Comparison of ENCODE assay signal across 8 cellular contexts in genomic region chr7:135620980-135621850, GRCh38.
DNase-seq lines count a peak whose midpoint lies in the region; ATAC-seq and TF ChIP-seq lines count a peak whose summit lies in the region.

No MANE protein-coding gene starts in this region.

- TF ChIP-seq CTCF in HFF-Myc (IDR thresholded peaks at IDR 0.05; ENCODE audit: low read depth, low read length, missing control alignments), result peak; percentile 78

- ATAC-seq in GM19463 (IDR thresholded peaks at IDR 0.05; ENCODE audit: unreplicated experiment) (no peak), GM21367 (IDR thresholded peaks at IDR 0.05; ENCODE audit: unreplicated experiment) (no peak)

- peak; percentile 36 for DNase-seq in DMS114 treated with DMSO at 0.1 percent for 48 hours (lab: John Stamatoyannopoulos, UW; ENCODE audit: unreplicated experiment)
- DNase-seq in HFF-Myc (ENCODE audit: extremely low read depth, low read depth), result peak; percentile 63
- peak; percentile 75 to 84 for DNase-seq in NCI-H526 (lab: John Stamatoyannopoulos, UW)
- peak; percentile 90 for DNase-seq in astrocyte of the hippocampus (ENCODE audit: low read depth, low spot score)
- DNase-seq in hepatic stellate cell (ENCODE audit: low spot score), result peak; percentile 49
- DNase-seq in skeletal muscle cell (ENCODE audit: low read depth), result peak; percentile 54

- H3K4me3 ChIP-seq in HFF-Myc (replicated peaks; ENCODE audit: low read depth, low read length) (no peak overlapping the region), skeletal muscle cell (ENCODE audit: low read depth, low read length) (no peak overlapping the region)

Comparison
In these comparisons a context has a peak if more than half of its experiments do, and no peak if none do; other contexts are left out.
1. DNase-seq: peak in every context shown above with its lines; median percentile 90 in astrocyte of the hippocampus; 80 in NCI-H526; 63 in HFF-Myc; 54 in skeletal muscle cell; 49 in hepatic stellate cell; 36 in DMS114 treated with DMSO at 0.1 percent for 48 hours.